1 cellular context compared by ENCODE assay signal in the genomic region with DNA sequence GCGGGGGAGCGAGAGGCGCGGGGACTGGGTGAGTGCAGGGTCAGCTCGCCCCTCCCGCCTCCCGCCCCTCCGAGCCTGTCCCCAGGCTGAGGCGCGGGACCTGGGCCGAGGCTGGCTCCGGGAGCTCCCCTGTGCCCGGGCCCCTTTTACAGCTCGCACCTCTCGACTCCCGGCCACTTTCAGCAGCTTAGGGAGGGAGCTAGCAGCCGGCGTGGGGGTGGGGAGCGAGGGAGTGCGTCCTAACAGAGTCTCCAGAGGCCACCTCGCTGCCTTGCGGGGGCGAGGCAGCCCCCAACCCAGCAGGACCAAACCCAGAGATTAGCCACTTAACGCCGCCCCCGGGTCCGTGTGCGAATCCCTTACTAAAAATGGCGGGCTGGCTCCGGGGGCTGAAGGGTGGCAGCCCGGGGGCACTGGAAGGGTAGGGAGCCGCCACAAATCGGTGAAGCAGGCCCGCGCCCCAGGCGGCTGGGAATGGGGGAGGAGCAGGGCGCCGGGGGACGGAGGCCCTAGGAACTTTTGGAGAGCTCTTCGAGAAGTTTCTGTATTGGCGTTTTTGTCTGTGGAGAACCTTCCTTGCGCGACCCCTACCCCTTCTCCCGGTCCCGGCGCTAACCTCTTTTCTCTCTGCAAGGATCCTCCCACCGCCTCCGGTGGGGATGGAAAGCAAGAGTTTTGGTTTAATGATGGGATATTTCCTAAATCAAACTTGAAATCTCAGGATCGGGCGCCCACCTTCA.
TF ChIP-seq lines count a peak whose summit lies in the region.

No MANE protein-coding gene starts in this region.

TF ChIP-seq in HEK293, 187 proteins besides CTCF, POLR2A, EP300 and RAD21 (continued from another document):
- TF ChIP-seq, protein P1, sequence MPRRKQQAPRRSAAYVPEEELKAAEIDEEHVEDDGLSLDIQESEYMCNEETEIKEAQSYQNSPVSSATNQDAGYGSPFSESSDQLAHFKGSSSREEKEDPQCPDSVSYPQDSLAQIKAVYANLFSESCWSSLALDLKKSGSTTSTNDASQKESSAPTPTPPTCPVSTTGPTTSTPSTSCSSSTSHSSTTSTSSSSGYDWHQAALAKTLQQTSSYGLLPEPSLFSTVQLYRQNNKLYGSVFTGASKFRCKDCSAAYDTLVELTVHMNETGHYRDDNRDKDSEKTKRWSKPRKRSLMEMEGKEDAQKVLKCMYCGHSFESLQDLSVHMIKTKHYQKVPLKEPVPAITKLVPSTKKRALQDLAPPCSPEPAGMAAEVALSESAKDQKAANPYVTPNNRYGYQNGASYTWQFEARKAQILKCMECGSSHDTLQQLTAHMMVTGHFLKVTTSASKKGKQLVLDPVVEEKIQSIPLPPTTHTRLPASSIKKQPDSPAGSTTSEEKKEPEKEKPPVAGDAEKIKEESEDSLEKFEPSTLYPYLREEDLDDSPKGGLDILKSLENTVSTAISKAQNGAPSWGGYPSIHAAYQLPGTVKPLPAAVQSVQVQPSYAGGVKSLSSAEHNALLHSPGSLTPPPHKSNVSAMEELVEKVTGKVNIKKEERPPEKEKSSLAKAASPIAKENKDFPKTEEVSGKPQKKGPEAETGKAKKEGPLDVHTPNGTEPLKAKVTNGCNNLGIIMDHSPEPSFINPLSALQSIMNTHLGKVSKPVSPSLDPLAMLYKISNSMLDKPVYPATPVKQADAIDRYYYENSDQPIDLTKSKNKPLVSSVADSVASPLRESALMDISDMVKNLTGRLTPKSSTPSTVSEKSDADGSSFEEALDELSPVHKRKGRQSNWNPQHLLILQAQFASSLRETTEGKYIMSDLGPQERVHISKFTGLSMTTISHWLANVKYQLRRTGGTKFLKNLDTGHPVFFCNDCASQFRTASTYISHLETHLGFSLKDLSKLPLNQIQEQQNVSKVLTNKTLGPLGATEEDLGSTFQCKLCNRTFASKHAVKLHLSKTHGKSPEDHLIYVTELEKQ (tag by site-specific recombination; IDR thresholded peaks at IDR 0.05; ENCODE audit: borderline replicate concordance), result no peak
- TF ChIP-seq ZNF629 (tag by site-specific recombination; IDR thresholded peaks at IDR 0.05) (no peak), ZNF292 (tag by site-specific recombination; IDR thresholded peaks at IDR 0.05; ENCODE audit: borderline replicate concordance, low read depth) (no peak), ZNF174 (tag by site-specific recombination; IDR thresholded peaks at IDR 0.05) (no peak), ZNF37A (tag by site-specific recombination; IDR thresholded peaks at IDR 0.05) (no peak), ZNF394 (tag by site-specific recombination; IDR thresholded peaks at IDR 0.05; ENCODE audit: borderline replicate concordance) (peak; percentile 24; the same call in 1 of the 2 replicates), ZNF132 (tag by site-specific recombination; IDR thresholded peaks at IDR 0.05; ENCODE audit: borderline replicate concordance) (no peak), SP2 (tag by site-specific recombination; IDR thresholded peaks at IDR 0.05) (no peak), MZF1 (tag by site-specific recombination; IDR thresholded peaks at IDR 0.05; ENCODE audit: borderline replicate concordance) (no peak), ZFP3 (tag by site-specific recombination; IDR thresholded peaks at IDR 0.05; ENCODE audit: low read depth) (no peak), ZEB2 (tag by site-specific recombination; IDR thresholded peaks at IDR 0.05) (no peak)
- TF ChIP-seq, protein P2, sequence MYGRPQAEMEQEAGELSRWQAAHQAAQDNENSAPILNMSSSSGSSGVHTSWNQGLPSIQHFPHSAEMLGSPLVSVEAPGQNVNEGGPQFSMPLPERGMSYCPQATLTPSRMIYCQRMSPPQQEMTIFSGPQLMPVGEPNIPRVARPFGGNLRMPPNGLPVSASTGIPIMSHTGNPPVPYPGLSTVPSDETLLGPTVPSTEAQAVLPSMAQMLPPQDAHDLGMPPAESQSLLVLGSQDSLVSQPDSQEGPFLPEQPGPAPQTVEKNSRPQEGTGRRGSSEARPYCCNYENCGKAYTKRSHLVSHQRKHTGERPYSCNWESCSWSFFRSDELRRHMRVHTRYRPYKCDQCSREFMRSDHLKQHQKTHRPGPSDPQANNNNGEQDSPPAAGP (tag by site-specific recombination; IDR thresholded peaks at IDR 0.05), result no peak
- TF ChIP-seq, protein P3, sequence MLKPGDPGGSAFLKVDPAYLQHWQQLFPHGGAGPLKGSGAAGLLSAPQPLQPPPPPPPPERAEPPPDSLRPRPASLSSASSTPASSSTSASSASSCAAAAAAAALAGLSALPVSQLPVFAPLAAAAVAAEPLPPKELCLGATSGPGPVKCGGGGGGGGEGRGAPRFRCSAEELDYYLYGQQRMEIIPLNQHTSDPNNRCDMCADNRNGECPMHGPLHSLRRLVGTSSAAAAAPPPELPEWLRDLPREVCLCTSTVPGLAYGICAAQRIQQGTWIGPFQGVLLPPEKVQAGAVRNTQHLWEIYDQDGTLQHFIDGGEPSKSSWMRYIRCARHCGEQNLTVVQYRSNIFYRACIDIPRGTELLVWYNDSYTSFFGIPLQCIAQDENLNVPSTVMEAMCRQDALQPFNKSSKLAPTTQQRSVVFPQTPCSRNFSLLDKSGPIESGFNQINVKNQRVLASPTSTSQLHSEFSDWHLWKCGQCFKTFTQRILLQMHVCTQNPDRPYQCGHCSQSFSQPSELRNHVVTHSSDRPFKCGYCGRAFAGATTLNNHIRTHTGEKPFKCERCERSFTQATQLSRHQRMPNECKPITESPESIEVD (tag by site-specific recombination; IDR thresholded peaks at IDR 0.05), result no peak
- TF ChIP-seq, protein P4, sequence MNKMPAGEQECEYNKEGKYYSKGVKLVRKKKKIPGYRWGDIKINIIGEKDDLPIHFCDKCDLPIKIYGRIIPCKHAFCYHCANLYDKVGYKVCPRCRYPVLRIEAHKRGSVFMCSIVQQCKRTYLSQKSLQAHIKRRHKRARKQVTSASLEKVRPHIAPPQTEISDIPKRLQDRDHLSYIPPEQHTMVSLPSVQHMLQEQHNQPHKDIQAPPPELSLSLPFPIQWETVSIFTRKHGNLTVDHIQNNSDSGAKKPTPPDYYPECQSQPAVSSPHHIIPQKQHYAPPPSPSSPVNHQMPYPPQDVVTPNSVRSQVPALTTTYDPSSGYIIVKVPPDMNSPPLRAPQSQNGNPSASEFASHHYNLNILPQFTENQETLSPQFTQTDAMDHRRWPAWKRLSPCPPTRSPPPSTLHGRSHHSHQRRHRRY (tag by site-specific recombination; IDR thresholded peaks at IDR 0.05), result no peak
- TF ChIP-seq, protein P5, sequence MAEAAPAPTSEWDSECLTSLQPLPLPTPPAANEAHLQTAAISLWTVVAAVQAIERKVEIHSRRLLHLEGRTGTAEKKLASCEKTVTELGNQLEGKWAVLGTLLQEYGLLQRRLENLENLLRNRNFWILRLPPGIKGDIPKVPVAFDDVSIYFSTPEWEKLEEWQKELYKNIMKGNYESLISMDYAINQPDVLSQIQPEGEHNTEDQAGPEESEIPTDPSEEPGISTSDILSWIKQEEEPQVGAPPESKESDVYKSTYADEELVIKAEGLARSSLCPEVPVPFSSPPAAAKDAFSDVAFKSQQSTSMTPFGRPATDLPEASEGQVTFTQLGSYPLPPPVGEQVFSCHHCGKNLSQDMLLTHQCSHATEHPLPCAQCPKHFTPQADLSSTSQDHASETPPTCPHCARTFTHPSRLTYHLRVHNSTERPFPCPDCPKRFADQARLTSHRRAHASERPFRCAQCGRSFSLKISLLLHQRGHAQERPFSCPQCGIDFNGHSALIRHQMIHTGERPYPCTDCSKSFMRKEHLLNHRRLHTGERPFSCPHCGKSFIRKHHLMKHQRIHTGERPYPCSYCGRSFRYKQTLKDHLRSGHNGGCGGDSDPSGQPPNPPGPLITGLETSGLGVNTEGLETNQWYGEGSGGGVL (tag by site-specific recombination; IDR thresholded peaks at IDR 0.05), result peak; percentile 17
- TF ChIP-seq, protein P6, sequence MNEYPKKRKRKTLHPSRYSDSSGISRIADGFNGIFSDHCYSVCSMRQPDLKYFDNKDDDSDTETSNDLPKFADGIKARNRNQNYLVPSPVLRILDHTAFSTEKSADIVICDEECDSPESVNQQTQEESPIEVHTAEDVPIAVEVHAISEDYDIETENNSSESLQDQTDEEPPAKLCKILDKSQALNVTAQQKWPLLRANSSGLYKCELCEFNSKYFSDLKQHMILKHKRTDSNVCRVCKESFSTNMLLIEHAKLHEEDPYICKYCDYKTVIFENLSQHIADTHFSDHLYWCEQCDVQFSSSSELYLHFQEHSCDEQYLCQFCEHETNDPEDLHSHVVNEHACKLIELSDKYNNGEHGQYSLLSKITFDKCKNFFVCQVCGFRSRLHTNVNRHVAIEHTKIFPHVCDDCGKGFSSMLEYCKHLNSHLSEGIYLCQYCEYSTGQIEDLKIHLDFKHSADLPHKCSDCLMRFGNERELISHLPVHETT (tag by site-specific recombination; IDR thresholded peaks at IDR 0.05), result no peak
